Comparison of ENCODE assay signal across 1 cellular context in genomic region chr1:61743716-61744620, GRCh38.
TF ChIP-seq lines count a peak whose summit lies in the region.

No MANE protein-coding gene starts in this region.

TF ChIP-seq in SK-N-SH treated with all-trans-retinoic acid at 6 μM for 48 hours, 23 proteins besides CTCF, POLR2A, EP300 and RAD21 (continued from another document):
- no peak for TF ChIP-seq ZNF70 (CRISPR knock-in tag; IDR thresholded peaks at IDR 0.05)
- TF ChIP-seq, protein P1, sequence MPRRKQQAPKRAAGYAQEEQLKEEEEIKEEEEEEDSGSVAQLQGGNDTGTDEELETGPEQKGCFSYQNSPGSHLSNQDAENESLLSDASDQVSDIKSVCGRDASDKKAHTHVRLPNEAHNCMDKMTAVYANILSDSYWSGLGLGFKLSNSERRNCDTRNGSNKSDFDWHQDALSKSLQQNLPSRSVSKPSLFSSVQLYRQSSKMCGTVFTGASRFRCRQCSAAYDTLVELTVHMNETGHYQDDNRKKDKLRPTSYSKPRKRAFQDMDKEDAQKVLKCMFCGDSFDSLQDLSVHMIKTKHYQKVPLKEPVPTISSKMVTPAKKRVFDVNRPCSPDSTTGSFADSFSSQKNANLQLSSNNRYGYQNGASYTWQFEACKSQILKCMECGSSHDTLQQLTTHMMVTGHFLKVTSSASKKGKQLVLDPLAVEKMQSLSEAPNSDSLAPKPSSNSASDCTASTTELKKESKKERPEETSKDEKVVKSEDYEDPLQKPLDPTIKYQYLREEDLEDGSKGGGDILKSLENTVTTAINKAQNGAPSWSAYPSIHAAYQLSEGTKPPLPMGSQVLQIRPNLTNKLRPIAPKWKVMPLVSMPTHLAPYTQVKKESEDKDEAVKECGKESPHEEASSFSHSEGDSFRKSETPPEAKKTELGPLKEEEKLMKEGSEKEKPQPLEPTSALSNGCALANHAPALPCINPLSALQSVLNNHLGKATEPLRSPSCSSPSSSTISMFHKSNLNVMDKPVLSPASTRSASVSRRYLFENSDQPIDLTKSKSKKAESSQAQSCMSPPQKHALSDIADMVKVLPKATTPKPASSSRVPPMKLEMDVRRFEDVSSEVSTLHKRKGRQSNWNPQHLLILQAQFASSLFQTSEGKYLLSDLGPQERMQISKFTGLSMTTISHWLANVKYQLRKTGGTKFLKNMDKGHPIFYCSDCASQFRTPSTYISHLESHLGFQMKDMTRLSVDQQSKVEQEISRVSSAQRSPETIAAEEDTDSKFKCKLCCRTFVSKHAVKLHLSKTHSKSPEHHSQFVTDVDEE (CRISPR knock-in tag; IDR thresholded peaks at IDR 0.05), result no peak
- no peak for TF ChIP-seq CSRNP3 (CRISPR knock-in tag; IDR thresholded peaks at IDR 0.05)
- no peak for TF ChIP-seq PATZ1 (CRISPR knock-in tag; IDR thresholded peaks at IDR 0.05; ENCODE audit: borderline replicate concordance)
- TF ChIP-seq OSR1 (CRISPR knock-in tag; IDR thresholded peaks at IDR 0.05), result no peak
- no peak for TF ChIP-seq BACH2 (CRISPR knock-in tag; IDR thresholded peaks at IDR 0.05; ENCODE audit: borderline replicate concordance)
- no peak for TF ChIP-seq SNAI2 (CRISPR knock-in tag; IDR thresholded peaks at IDR 0.05)
- no peak for TF ChIP-seq ESRRG (CRISPR knock-in tag; IDR thresholded peaks at IDR 0.05)
- no peak for TF ChIP-seq GLIS3 (CRISPR knock-in tag; IDR thresholded peaks at IDR 0.05)
- no peak for TF ChIP-seq ZFP30 (CRISPR knock-in tag; IDR thresholded peaks at IDR 0.05)
